1 cellular context compared by ENCODE assay signal in the genomic region with DNA sequence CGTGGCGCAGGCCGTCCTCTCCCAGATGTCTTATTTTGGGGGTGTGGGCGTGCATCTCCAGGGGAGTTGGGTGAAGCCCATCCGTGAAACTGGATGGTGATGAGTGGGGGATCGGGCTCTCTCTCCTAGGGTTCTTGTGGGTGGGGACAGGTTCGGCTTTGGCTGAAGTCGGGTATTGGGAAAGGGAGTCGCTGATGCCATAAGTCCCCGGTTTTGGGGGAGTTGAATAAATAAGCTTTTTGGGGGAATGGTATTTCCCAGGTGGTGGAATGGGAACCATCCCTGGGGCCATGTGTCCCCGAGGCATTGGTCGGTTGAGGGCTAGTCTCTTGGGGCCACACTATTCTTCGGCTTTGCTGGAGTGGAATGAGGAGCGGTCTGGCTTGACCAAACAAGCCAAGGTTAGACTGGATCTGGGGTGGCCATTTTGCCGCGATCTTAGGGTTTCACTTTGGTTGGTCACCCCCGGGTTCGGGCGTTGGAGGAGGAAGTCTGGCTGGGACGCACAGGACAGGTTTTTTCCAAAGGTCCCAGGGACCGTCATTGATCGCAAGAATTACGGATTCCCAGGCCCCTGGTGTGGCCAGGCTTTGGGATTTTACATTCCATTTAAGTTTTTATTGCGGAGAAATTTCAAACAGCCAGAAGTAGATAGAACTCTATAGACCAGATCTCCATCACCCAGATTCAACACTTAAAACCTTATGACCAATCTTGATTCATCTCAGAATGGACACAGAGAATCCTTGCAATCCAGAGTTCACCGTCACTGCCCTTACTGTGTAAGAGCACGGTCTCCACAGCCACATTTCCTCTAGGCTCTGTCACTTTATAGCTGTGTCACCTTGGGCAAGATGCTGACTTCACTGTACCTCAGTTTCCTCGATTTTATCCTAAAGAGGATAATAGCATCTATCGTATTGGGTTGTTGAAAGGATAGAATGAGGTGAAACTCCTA.
A peak's percentile ranks its signal among the peaks of the same experiment; 100 is the strongest.
TF ChIP-seq lines count a peak whose summit lies in the region.

No MANE protein-coding gene starts in this region.

TF ChIP-seq in HepG2, 621 proteins besides CTCF, POLR2A, EP300 and RAD21 (continued from another document and continues in another):
- TF ChIP-seq, protein P1, sequence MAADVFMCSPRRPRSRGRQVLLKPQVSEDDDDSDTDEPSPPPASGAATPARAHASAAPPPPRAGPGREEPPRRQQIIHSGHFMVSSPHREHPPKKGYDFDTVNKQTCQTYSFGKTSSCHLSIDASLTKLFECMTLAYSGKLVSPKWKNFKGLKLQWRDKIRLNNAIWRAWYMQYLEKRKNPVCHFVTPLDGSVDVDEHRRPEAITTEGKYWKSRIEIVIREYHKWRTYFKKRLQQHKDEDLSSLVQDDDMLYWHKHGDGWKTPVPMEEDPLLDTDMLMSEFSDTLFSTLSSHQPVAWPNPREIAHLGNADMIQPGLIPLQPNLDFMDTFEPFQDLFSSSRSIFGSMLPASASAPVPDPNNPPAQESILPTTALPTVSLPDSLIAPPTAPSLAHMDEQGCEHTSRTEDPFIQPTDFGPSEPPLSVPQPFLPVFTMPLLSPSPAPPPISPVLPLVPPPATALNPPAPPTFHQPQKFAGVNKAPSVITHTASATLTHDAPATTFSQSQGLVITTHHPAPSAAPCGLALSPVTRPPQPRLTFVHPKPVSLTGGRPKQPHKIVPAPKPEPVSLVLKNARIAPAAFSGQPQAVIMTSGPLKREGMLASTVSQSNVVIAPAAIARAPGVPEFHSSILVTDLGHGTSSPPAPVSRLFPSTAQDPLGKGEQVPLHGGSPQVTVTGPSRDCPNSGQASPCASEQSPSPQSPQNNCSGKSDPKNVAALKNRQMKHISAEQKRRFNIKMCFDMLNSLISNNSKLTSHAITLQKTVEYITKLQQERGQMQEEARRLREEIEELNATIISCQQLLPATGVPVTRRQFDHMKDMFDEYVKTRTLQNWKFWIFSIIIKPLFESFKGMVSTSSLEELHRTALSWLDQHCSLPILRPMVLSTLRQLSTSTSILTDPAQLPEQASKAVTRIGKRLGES (CRISPR knock-in tag; IDR thresholded peaks at IDR 0.05; ENCODE audit: borderline replicate concordance) = no peak
- TF ChIP-seq ZNF317 (CRISPR knock-in tag; IDR thresholded peaks at IDR 0.05) (0 out of 2 replicates have a peak, but pooled peaks have one; percentile 58), XRCC5 (optimal IDR thresholded peaks at IDR 0.05; ENCODE audit: low read length) (peak; percentile 5), JUN (CRISPR knock-in tag; IDR thresholded peaks at IDR 0.05) (0 out of 2 replicates have a peak, but pooled peaks have one; percentile 0), SIN3A (IDR thresholded peaks at IDR 0.05; ENCODE audit: borderline replicate concordance, low read depth, low read length) (0 out of 2 replicates have a peak, but pooled peaks have one; percentile 30), ZNF660 (CRISPR knock-in tag; IDR thresholded peaks at IDR 0.05; ENCODE audit: borderline replicate concordance, low read depth) (peak; percentile 81; the same call in 1 of the 2 replicates), ZNF616 (CRISPR knock-in tag; IDR thresholded peaks at IDR 0.05; ENCODE audit: low read depth) (peak; percentile 54; the same call in 1 of the 2 replicates), ZNF333 (CRISPR knock-in tag; IDR thresholded peaks at IDR 0.05; ENCODE audit: borderline replicate concordance) (peak; percentile 61; the same call in 1 of the 2 replicates), ZNF354B (CRISPR knock-in tag; IDR thresholded peaks at IDR 0.05) (peak; percentile 80; the same call in 1 of the 2 replicates), ZNF569 (CRISPR knock-in tag; IDR thresholded peaks at IDR 0.05; ENCODE audit: borderline replicate concordance) (no peak), ZNF20 (CRISPR knock-in tag; IDR thresholded peaks at IDR 0.05) (0 out of 2 replicates have a peak, but pooled peaks have one; percentile 26), ZNF432 (CRISPR knock-in tag; IDR thresholded peaks at IDR 0.05; ENCODE audit: borderline replicate concordance) (0 out of 2 replicates have a peak, but pooled peaks have one; percentile 15), YY1 (IDR thresholded peaks at IDR 0.05; ENCODE audit: insufficient read depth, insufficient replicate concordance, low read depth, low read length) (peak; percentile 82), KDM5B (CRISPR knock-in tag; IDR thresholded peaks at IDR 0.05; ENCODE audit: borderline replicate concordance) (peak; percentile 10; the same call in 1 of the 2 replicates), SP4 (CRISPR knock-in tag; IDR thresholded peaks at IDR 0.05) (no peak), ZNF615 (CRISPR knock-in tag; IDR thresholded peaks at IDR 0.05; ENCODE audit: borderline replicate concordance) (0 out of 2 replicates have a peak, but pooled peaks have one; percentile 0), ZNF567 (CRISPR knock-in tag; IDR thresholded peaks at IDR 0.05; ENCODE audit: borderline replicate concordance) (0 out of 2 replicates have a peak, but pooled peaks have one; percentile 48), ZNF703 (CRISPR knock-in tag; IDR thresholded peaks at IDR 0.05; ENCODE audit: borderline replicate concordance) (0 out of 2 replicates have a peak, but pooled peaks have one; percentile 13), MYC (CRISPR knock-in tag; IDR thresholded peaks at IDR 0.05; ENCODE audit: borderline replicate concordance) (peak; percentile 1; the same call in 1 of the 2 replicates), TEAD3 (CRISPR knock-in tag; optimal IDR thresholded peaks at IDR 0.05; ENCODE audit: borderline replicate concordance) (peak; percentile 14), BCL6 (CRISPR knock-in tag; IDR thresholded peaks at IDR 0.05) (0 out of 2 replicates have a peak, but pooled peaks have one; percentile 8), HNRNPL (IDR thresholded peaks at IDR 0.05; ENCODE audit: low read depth, low read length) (0 out of 2 replicates have a peak, but pooled peaks have one; percentile 6), ARID2 (CRISPR knock-in tag; IDR thresholded peaks at IDR 0.05; ENCODE audit: borderline replicate concordance) (0 out of 2 replicates have a peak, but pooled peaks have one; percentile 30), ZNF709 (CRISPR knock-in tag; IDR thresholded peaks at IDR 0.05) (no peak)
- TF ChIP-seq, protein P2, sequence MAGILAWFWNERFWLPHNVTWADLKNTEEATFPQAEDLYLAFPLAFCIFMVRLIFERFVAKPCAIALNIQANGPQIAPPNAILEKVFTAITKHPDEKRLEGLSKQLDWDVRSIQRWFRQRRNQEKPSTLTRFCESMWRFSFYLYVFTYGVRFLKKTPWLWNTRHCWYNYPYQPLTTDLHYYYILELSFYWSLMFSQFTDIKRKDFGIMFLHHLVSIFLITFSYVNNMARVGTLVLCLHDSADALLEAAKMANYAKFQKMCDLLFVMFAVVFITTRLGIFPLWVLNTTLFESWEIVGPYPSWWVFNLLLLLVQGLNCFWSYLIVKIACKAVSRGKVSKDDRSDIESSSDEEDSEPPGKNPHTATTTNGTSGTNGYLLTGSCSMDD (CRISPR knock-in tag; IDR thresholded peaks at IDR 0.05) = 0 out of 2 replicates have a peak, but pooled peaks have one; percentile 14
- TF ChIP-seq, protein P3, sequence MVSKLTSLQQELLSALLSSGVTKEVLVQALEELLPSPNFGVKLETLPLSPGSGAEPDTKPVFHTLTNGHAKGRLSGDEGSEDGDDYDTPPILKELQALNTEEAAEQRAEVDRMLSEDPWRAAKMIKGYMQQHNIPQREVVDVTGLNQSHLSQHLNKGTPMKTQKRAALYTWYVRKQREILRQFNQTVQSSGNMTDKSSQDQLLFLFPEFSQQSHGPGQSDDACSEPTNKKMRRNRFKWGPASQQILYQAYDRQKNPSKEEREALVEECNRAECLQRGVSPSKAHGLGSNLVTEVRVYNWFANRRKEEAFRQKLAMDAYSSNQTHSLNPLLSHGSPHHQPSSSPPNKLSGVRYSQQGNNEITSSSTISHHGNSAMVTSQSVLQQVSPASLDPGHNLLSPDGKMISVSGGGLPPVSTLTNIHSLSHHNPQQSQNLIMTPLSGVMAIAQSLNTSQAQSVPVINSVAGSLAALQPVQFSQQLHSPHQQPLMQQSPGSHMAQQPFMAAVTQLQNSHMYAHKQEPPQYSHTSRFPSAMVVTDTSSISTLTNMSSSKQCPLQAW (CRISPR knock-in tag; IDR thresholded peaks at IDR 0.05) = peak; percentile 6; the same call in 1 of the 2 replicates
- TF ChIP-seq, protein P4, sequence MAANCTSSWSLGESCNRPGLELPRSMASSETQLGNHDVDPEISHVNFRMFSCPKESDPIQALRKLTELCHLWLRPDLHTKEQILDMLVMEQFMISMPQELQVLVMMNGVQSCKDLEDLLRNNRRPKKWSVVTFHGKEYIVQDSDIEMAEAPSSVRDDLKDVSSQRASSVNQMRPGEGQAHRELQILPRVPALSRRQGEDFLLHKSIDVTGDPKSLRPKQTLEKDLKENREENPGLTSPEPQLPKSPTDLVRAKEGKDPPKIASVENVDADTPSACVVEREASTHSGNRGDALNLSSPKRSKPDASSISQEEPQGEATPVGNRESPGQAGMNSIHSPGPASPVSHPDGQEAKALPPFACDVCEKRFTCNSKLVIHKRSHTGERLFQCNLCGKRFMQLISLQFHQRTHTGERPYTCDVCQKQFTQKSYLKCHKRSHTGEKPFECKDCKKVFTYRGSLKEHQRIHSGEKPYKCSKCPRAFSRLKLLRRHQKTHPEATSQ (CRISPR knock-in tag; IDR thresholded peaks at IDR 0.05; ENCODE audit: borderline replicate concordance) = no peak
- TF ChIP-seq, protein P5, sequence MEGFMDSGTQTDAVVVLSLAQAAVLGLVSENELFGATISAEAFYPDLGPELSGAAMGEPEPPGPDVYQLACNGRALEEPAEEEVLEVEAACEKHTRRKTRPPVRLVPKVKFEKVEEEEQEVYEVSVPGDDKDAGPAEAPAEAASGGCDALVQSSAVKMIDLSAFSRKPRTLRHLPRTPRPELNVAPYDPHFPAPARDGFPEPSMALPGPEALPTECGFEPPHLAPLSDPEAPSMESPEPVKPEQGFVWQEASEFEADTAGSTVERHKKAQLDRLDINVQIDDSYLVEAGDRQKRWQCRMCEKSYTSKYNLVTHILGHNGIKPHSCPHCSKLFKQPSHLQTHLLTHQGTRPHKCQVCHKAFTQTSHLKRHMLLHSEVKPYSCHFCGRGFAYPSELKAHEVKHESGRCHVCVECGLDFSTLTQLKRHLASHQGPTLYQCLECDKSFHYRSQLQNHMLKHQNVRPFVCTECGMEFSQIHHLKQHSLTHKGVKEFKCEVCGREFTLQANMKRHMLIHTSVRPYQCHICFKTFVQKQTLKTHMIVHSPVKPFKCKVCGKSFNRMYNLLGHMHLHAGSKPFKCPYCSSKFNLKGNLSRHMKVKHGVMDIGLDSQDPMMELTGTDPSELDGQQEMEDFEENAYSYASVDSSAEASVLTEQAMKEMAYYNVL (CRISPR knock-in tag; IDR thresholded peaks at IDR 0.05; ENCODE audit: borderline replicate concordance) = no peak
- TF ChIP-seq, protein P6, sequence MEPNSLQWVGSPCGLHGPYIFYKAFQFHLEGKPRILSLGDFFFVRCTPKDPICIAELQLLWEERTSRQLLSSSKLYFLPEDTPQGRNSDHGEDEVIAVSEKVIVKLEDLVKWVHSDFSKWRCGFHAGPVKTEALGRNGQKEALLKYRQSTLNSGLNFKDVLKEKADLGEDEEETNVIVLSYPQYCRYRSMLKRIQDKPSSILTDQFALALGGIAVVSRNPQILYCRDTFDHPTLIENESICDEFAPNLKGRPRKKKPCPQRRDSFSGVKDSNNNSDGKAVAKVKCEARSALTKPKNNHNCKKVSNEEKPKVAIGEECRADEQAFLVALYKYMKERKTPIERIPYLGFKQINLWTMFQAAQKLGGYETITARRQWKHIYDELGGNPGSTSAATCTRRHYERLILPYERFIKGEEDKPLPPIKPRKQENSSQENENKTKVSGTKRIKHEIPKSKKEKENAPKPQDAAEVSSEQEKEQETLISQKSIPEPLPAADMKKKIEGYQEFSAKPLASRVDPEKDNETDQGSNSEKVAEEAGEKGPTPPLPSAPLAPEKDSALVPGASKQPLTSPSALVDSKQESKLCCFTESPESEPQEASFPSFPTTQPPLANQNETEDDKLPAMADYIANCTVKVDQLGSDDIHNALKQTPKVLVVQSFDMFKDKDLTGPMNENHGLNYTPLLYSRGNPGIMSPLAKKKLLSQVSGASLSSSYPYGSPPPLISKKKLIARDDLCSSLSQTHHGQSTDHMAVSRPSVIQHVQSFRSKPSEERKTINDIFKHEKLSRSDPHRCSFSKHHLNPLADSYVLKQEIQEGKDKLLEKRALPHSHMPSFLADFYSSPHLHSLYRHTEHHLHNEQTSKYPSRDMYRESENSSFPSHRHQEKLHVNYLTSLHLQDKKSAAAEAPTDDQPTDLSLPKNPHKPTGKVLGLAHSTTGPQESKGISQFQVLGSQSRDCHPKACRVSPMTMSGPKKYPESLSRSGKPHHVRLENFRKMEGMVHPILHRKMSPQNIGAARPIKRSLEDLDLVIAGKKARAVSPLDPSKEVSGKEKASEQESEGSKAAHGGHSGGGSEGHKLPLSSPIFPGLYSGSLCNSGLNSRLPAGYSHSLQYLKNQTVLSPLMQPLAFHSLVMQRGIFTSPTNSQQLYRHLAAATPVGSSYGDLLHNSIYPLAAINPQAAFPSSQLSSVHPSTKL (CRISPR knock-in tag; IDR thresholded peaks at IDR 0.05) = peak; percentile 12; the same call in 1 of the 2 replicates
- TF ChIP-seq, protein P7, sequence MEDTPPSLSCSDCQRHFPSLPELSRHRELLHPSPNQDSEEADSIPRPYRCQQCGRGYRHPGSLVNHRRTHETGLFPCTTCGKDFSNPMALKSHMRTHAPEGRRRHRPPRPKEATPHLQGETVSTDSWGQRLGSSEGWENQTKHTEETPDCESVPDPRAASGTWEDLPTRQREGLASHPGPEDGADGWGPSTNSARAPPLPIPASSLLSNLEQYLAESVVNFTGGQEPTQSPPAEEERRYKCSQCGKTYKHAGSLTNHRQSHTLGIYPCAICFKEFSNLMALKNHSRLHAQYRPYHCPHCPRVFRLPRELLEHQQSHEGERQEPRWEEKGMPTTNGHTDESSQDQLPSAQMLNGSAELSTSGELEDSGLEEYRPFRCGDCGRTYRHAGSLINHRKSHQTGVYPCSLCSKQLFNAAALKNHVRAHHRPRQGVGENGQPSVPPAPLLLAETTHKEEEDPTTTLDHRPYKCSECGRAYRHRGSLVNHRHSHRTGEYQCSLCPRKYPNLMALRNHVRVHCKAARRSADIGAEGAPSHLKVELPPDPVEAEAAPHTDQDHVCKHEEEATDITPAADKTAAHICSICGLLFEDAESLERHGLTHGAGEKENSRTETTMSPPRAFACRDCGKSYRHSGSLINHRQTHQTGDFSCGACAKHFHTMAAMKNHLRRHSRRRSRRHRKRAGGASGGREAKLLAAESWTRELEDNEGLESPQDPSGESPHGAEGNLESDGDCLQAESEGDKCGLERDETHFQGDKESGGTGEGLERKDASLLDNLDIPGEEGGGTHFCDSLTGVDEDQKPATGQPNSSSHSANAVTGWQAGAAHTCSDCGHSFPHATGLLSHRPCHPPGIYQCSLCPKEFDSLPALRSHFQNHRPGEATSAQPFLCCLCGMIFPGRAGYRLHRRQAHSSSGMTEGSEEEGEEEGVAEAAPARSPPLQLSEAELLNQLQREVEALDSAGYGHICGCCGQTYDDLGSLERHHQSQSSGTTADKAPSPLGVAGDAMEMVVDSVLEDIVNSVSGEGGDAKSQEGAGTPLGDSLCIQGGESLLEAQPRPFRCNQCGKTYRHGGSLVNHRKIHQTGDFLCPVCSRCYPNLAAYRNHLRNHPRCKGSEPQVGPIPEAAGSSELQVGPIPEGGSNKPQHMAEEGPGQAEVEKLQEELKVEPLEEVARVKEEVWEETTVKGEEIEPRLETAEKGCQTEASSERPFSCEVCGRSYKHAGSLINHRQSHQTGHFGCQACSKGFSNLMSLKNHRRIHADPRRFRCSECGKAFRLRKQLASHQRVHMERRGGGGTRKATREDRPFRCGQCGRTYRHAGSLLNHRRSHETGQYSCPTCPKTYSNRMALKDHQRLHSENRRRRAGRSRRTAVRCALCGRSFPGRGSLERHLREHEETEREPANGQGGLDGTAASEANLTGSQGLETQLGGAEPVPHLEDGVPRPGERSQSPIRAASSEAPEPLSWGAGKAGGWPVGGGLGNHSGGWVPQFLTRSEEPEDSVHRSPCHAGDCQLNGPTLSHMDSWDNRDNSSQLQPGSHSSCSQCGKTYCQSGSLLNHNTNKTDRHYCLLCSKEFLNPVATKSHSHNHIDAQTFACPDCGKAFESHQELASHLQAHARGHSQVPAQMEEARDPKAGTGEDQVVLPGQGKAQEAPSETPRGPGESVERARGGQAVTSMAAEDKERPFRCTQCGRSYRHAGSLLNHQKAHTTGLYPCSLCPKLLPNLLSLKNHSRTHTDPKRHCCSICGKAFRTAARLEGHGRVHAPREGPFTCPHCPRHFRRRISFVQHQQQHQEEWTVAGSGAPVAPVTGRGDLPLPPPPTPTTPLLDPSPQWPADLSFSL (CRISPR knock-in tag; IDR thresholded peaks at IDR 0.05) = no peak
